1 cellular context compared by ENCODE assay signal in the genomic region with DNA sequence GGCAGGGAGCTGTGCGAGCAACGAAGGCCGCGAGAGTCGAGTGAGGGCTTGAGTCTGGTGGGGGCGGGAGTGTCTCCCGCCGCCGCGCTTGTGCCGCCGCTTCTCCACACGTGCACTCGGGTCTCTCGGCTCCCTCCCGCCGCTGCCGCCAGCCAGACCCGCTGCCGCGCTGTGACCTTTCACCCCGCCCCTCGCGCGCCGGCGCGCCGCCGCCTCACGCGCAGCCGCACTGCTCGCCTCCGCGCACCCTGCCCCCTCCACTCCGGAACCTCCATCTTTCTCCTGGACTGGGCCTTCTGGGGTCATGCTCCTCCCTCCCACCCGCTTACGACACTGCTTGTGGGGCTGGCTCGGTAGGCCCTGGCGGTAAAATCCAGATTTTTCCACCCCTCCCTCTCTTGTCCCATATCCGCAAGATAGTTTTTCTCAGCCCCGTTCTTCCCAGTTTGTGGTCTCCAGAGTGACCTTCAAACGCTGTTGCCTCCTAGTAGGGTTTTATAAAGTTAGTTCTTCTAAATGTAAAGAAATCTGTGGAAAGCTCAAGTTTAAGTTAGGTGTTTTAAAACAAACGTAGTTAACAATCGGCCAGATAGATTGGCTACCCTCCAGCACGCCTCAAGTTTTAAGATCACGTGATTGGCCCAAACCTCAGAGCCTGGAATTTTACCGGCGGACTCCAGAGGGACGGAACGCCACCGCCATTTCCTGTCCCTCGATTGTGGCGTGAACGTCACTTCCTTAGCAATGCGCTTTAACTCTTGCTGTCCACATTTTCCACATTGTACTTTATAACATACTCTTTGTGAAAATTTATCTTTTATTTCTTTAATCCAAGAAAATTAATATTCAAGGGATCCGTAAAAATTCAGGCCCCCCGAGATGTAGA.
TF ChIP-seq lines count a peak whose summit lies in the region.

A gene (minus strand): TSS at position 181 of the 886 bp plus-strand sequence. CDS start 300 bp downstream, outside the sequence.

TF ChIP-seq in H1, 55 proteins besides CTCF, POLR2A, EP300 and RAD21 (continued from another document):
- TF ChIP-seq BACH1 (IDR thresholded peaks at IDR 0.05; ENCODE audit: low read length) (0 out of 2 replicates have a peak, but pooled peaks have one; percentile 3), JUN (IDR thresholded peaks at IDR 0.05; ENCODE audit: low read depth, low read length) (no peak), POU5F1 (IDR thresholded peaks at IDR 0.05; ENCODE audit: low read depth, low read length) (no peak)
